ENCODE assay signal across 8 cellular contexts in the genomic region with DNA sequence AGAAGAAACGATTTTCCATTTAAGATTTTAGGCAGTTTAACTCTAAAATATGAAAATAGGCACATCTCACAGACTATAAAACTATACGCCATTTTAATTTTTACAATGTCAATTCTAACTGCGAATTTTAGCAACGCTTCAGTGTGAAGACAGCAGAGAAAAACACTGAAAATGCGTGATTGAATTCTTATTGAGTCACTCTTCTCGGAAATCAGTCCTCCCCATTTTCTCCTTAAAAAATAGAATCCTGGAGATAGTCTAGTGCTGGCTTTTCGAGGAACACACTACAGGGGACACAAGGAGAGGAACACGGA. TPM values are rescaled to one million over a fixed set of nuclear protein-coding genes. Genes with fewer than 3 reads are reported as not detected.
DNase-seq lines count a peak whose midpoint lies in the region; ATAC-seq and TF ChIP-seq lines count a peak whose summit lies in the region.

No MANE protein-coding gene starts in this region.

- H3K4me2 ChIP-seq in DND-41 (ENCODE audit: insufficient read depth, low read length), result peak overlapping the region; percentile 86
- H3K4me2 ChIP-seq in trophoblast cell (ENCODE audit: low read length), result peak overlapping the region; percentile 99

- no peaks in the 10 kb centered on the region for H3K27me3 ChIP-seq in DND-41 (ENCODE audit: insufficient read depth, low read length, poor library complexity)
- H3K27me3 ChIP-seq in Peyer's patch, result no peaks in the 10 kb centered on the region
- H3K27me3 ChIP-seq in trophoblast cell (ENCODE audit: insufficient read depth, low read length), result no peaks in the 10 kb centered on the region

- no peak overlapping the region for H2BK12ac ChIP-seq in trophoblast cell (ENCODE audit: low read length)

- H3K79me1 ChIP-seq in trophoblast cell (ENCODE audit: low read length), result peaks cover 3% of the 10 kb centered on the region

- H2BK120ac ChIP-seq in trophoblast cell (ENCODE audit: insufficient read depth, low read length, poor library complexity), result no peak overlapping the region

- H3K4me1 ChIP-seq in DND-41 (ENCODE audit: insufficient read depth, low read length), result peaks cover 38% of the 10 kb centered on the region
- H3K4me1 ChIP-seq in Peyer's patch, result peaks cover 0 to 6% (median 2%) of the 10 kb centered on the region in 4 donors
- H3K4me1 ChIP-seq in trophoblast cell (ENCODE audit: control insufficient read depth in 1 of 2, insufficient read depth in 2 of 2, low read length in 2 of 2), result no peaks in the 10 kb centered on the region

- H3K79me2 ChIP-seq in DND-41 (ENCODE audit: insufficient read depth, low read length) (peaks cover 38% of the 10 kb centered on the region), trophoblast cell (ENCODE audit: control insufficient read depth, insufficient read depth, low read length, poor library complexity) (no peaks in the 10 kb centered on the region)

- H4K12ac ChIP-seq in trophoblast cell (ENCODE audit: low read depth, low read length), result no peak overlapping the region

- H3K9me3 ChIP-seq in DND-41 (ENCODE audit: insufficient read depth, low read length, severe bottlenecking), result no peaks in the 10 kb centered on the region
- H3K9me3 ChIP-seq in Peyer's patch, result no peaks in the 10 kb centered on the region
- H3K9me3 ChIP-seq in trophoblast cell (ENCODE audit: insufficient read depth, low read depth, low read length), result no peaks in the 10 kb centered on the region

- H3K27ac ChIP-seq in DND-41 (ENCODE audit: low read length) (peak overlapping the region; percentile 8; the same call in 1 of the 2 replicates), Peyer's patch (peak overlapping the region; percentile 53 to 92 (median 58)), trophoblast cell (ENCODE audit: low read depth, low read length) (no peak overlapping the region)

- no peak overlapping the region for H3K18ac ChIP-seq in trophoblast cell (ENCODE audit: low read length)

- WGBS in trophoblast cell (ENCODE audit: extremely low coverage, insufficient coverage, insufficient read length), result no CpG with 5 or more reads among the region's 8 CpGs

- H2BK5ac ChIP-seq in trophoblast cell (ENCODE audit: low read depth, low read length, poor library complexity), result no peak overlapping the region

- TF ChIP-seq CTCF in DND-41 (IDR thresholded peaks at IDR 0.05; ENCODE audit: borderline replicate concordance, extremely low read depth, low read length, poor library complexity, severe bottlenecking) (no peak), Peyer's patch (IDR thresholded peaks at IDR 0.05) (no peak), epithelial cell of proximal tubule (conservative IDR thresholded peaks at IDR 0.05; ENCODE audit: low read depth, low read length) (no peak)

- peaks cover 4% of the 10 kb centered on the region; the same call in 1 of the 2 replicates for H4K20me1 ChIP-seq in DND-41 (ENCODE audit: insufficient read depth, low read length)

- H2AK5ac ChIP-seq in trophoblast cell (ENCODE audit: low read length), result no peak overlapping the region

- H4K8ac ChIP-seq in trophoblast cell (ENCODE audit: low read depth, low read length), result no peak overlapping the region

- no peak overlapping the region for H3K23ac ChIP-seq in trophoblast cell (ENCODE audit: low read length)

- H3K14ac ChIP-seq in trophoblast cell (ENCODE audit: low read length), result no peak overlapping the region

- DNase-seq in DND-41 (no peak), Peyer's patch (no peak), epithelial cell of proximal tubule (ENCODE audit: low read depth) (no peak), trophoblast cell (no peak), DMS 273 (lab: John Stamatoyannopoulos, UW; ENCODE audit: unreplicated experiment) (no peak), SHP77 treated with DMSO at 0.1 percent for 48 hours (lab: John Stamatoyannopoulos, UW) (no peak)

- H3K36me3 ChIP-seq in DND-41 (ENCODE audit: insufficient read depth, low read length) (no peaks in the 10 kb centered on the region; the same call in 1 of the 2 replicates), Peyer's patch (no peaks in the 10 kb centered on the region), trophoblast cell (ENCODE audit: control insufficient read depth in 1 of 2, insufficient read depth in 2 of 2, low read length in 2 of 2) (no peaks in the 10 kb centered on the region)

- no peak overlapping the region for H4K91ac ChIP-seq in trophoblast cell (ENCODE audit: low read depth, low read length)

- ATAC-seq in DND-41 (ENCODE audit: insufficient read depth, low read depth) (no peak), GM21526 (IDR thresholded peaks at IDR 0.05; ENCODE audit: low FRiP score, unreplicated experiment) (no peak), GM18909 (IDR thresholded peaks at IDR 0.05; ENCODE audit: poor library complexity, unreplicated experiment) (no peak)

- H3K4ac ChIP-seq in trophoblast cell (ENCODE audit: low read depth, low read length), result no peak overlapping the region

- H3K9ac ChIP-seq in DND-41 (ENCODE audit: low read depth, low read length) (peak overlapping the region; percentile 73), trophoblast cell (ENCODE audit: low read length) (no peak overlapping the region)

- H2AFZ ChIP-seq in DND-41 (ENCODE audit: low read depth, low read length) (peak overlapping the region; percentile 77), trophoblast cell (ENCODE audit: insufficient read depth, low read length, poor library complexity) (peak overlapping the region; percentile 76)

- TF ChIP-seq POLR2A in Peyer's patch (IDR thresholded peaks at IDR 0.05), result no peak

- H3K4me3 ChIP-seq in DND-41 (ENCODE audit: low read depth in 1 of 2, low read length in 2 of 2) (peak overlapping the region; percentile 50 to 76; a peak in 3 of 4 replicates), Peyer's patch (peak overlapping the region; percentile 66 to 86 (median 74)), epithelial cell of proximal tubule (ENCODE audit: low read depth, low read length) (peak overlapping the region; percentile 86), trophoblast cell (ENCODE audit: low read depth, low read length) (no peak overlapping the region)

RNA-seq across cellular contexts. Expression of a gene that starts 0.4 kb away (rescaled TPM):
- total RNA-seq in Peyer's patch (10 to 100 TPM in 1 of 4 donors, 1 to 10 TPM in 3; 1.9 to 38.0 (median 6.5) TPM), epithelial cell of proximal tubule (5.7 and 7.1 TPM in 2 replicates)
- polyA plus RNA-seq in trophoblast cell (2013), result 9.3 and 9.5 TPM in 2 replicates
